ENCODE assay signal across 26 cellular contexts in genomic region chr6:84756466-84756865, GRCh38. TPM values are rescaled to one million over a fixed set of nuclear protein-coding genes. Genes with fewer than 3 reads are reported as not detected.
"Had no signal": no experiment of that assay in that cellular context is flagged by ENCODE, and none has a peak within 500 bp of the region (broad histone marks: within the 10 kb centered on the region; RNA-seq: fewer than 3 reads in every experiment).

No MANE protein-coding gene starts in this region.

- H3K9ac ChIP-seq: parathyroid adenoma had no signal

- H3K27ac ChIP-seq: hepatocyte, left lung, neutrophil, parathyroid adenoma, sigmoid colon, stomach, upper lobe of left lung had no signal

- H3K9me3 ChIP-seq: left lung, neutrophil, sigmoid colon, stomach, upper lobe of left lung had no signal

- H3K4me1 Mint-ChIP-seq: activated CD4-positive, alpha-beta memory T cell treated with anti-CD3 and anti-CD28 coated beads, Interleukin-2, amount 10 ng/mL, durations not matched to agents 7 days and 5 days; activated CD4-positive, alpha-beta T cell treated with anti-CD3 and anti-CD28 coated beads, Interleukin-2, amount 10 ng/mL, durations not matched to agents 24 days and 14 days; activated naive CD8-positive, alpha-beta T cell treated with anti-CD3 and anti-CD28 coated beads, Interleukin-2, amount 10 ng/mL, durations not matched to agents 7 days and 5 days; brain; stimulated activated memory B cell treated with anti-CD40 and anti-IgM and Interleukin-4, amounts not matched to agents 10 μg/mL and 1 μg/mL and 100 μg/mL, for 72 hours had no signal

- H3K36me3 ChIP-seq: left lung, neutrophil, sigmoid colon, stomach, upper lobe of left lung had no signal

- FAIRE-seq: frontal cortex had no signal

- H3K79me2 ChIP-seq: hepatocyte, parathyroid adenoma had no signal

- H3K9me3 Mint-ChIP-seq: activated CD4-positive, alpha-beta memory T cell treated with anti-CD3 and anti-CD28 coated beads, Interleukin-2, amount 10 ng/mL, durations not matched to agents 7 days and 5 days; activated CD4-positive, alpha-beta T cell treated with anti-CD3 and anti-CD28 coated beads, Interleukin-2, amount 10 ng/mL, durations not matched to agents 24 days and 14 days; activated naive CD4-positive, alpha-beta T cell treated with anti-CD3 and anti-CD28 coated beads for 36 hours; activated naive CD8-positive, alpha-beta T cell treated with anti-CD3 and anti-CD28 coated beads, Interleukin-2, amount 10 ng/mL, durations not matched to agents 7 days and 5 days; activated T-cell treated with anti-CD3 and anti-CD28 coated beads, Interleukin-2, amount 50 U/mL, for 72 hours; nephron; stimulated activated memory B cell treated with anti-CD40 and anti-IgM and Interleukin-4, amounts not matched to agents 10 μg/mL and 1 μg/mL and 100 μg/mL, for 72 hours had no signal

- H2AFZ ChIP-seq: hepatocyte, parathyroid adenoma had no signal

- H3K4me2 ChIP-seq: hepatocyte, smooth muscle cell had no signal

- DNase-seq: activated CD4-positive, alpha-beta memory T cell treated with anti-CD3 and anti-CD28 coated beads, Interleukin-2, amount 10 ng/mL, durations not matched to agents 7 days and 5 days; activated CD4-positive, alpha-beta T cell treated with anti-CD3 and anti-CD28 coated beads, Interleukin-2, amount 10 ng/mL, durations not matched to agents 24 days and 14 days; activated effector memory CD4-positive, alpha-beta T cell treated with Interleukin-2 at 50 U/mL for 16 hours; activated naive CD4-positive, alpha-beta T cell treated with anti-CD3 and anti-CD28 coated beads for 36 hours; activated naive CD8-positive, alpha-beta T cell treated with anti-CD3 and anti-CD28 coated beads, Interleukin-2, amount 10 ng/mL, durations not matched to agents 7 days and 5 days; activated T-cell treated with anti-CD3 and anti-CD28 coated beads, Interleukin-2, amount 50 U/mL, for 72 hours; amniotic stem cell; caudate nucleus; dermis blood vessel endothelial cell; effector CD8-positive, alpha-beta T cell; glutamatergic neuron; kidney glomerular epithelial cell; left lung; sigmoid colon; stimulated activated CD4-positive, alpha-beta T cell treated with anti-CD3 and anti-CD28 coated beads, Interleukin-15, amount 100 ng/mL, for 24 hours; stomach; upper lobe of left lung had no signal

- ATAC-seq: activated T-cell treated with anti-CD3 and anti-CD28 coated beads, Interleukin-2, amount 50 U/mL, for 72 hours; left lung; stimulated activated memory B cell treated with anti-CD40 and anti-IgM and Interleukin-4, amounts not matched to agents 10 μg/mL and 1 μg/mL and 100 μg/mL, for 72 hours had no signal

- H3K27ac Mint-ChIP-seq: activated CD4-positive, alpha-beta memory T cell treated with anti-CD3 and anti-CD28 coated beads, Interleukin-2, amount 10 ng/mL, durations not matched to agents 7 days and 5 days; activated CD4-positive, alpha-beta T cell treated with anti-CD3 and anti-CD28 coated beads, Interleukin-2, amount 10 ng/mL, durations not matched to agents 24 days and 14 days; activated naive CD4-positive, alpha-beta T cell treated with anti-CD3 and anti-CD28 coated beads for 36 hours; activated naive CD8-positive, alpha-beta T cell treated with anti-CD3 and anti-CD28 coated beads, Interleukin-2, amount 10 ng/mL, durations not matched to agents 7 days and 5 days; activated T-cell treated with anti-CD3 and anti-CD28 coated beads, Interleukin-2, amount 50 U/mL, for 72 hours; brain; nephron; stimulated activated memory B cell treated with anti-CD40 and anti-IgM and Interleukin-4, amounts not matched to agents 10 μg/mL and 1 μg/mL and 100 μg/mL, for 72 hours had no signal

- H3K36me3 Mint-ChIP-seq: activated naive CD8-positive, alpha-beta T cell treated with anti-CD3 and anti-CD28 coated beads, Interleukin-2, amount 10 ng/mL, durations not matched to agents 7 days and 5 days; brain; stimulated activated memory B cell treated with anti-CD40 and anti-IgM and Interleukin-4, amounts not matched to agents 10 μg/mL and 1 μg/mL and 100 μg/mL, for 72 hours had no signal

- H3K4me3 Mint-ChIP-seq: activated CD4-positive, alpha-beta memory T cell treated with anti-CD3 and anti-CD28 coated beads, Interleukin-2, amount 10 ng/mL, durations not matched to agents 7 days and 5 days; activated CD4-positive, alpha-beta T cell treated with anti-CD3 and anti-CD28 coated beads, Interleukin-2, amount 10 ng/mL, durations not matched to agents 24 days and 14 days; activated naive CD4-positive, alpha-beta T cell treated with anti-CD3 and anti-CD28 coated beads for 36 hours; activated naive CD8-positive, alpha-beta T cell treated with anti-CD3 and anti-CD28 coated beads, Interleukin-2, amount 10 ng/mL, durations not matched to agents 7 days and 5 days; activated T-cell treated with anti-CD3 and anti-CD28 coated beads, Interleukin-2, amount 50 U/mL, for 72 hours; stimulated activated memory B cell treated with anti-CD40 and anti-IgM and Interleukin-4, amounts not matched to agents 10 μg/mL and 1 μg/mL and 100 μg/mL, for 72 hours had no signal

- H3K4me1 ChIP-seq: left lung, parathyroid adenoma, sigmoid colon, stomach, upper lobe of left lung had no signal

- H3K4me3 ChIP-seq: hepatocyte, left lung, sigmoid colon, smooth muscle cell, stomach, upper lobe of left lung had no signal

- H3K27me3 Mint-ChIP-seq: stimulated activated memory B cell treated with anti-CD40 and anti-IgM and Interleukin-4, amounts not matched to agents 10 μg/mL and 1 μg/mL and 100 μg/mL, for 72 hours had no signal

RNA-seq across cellular contexts. Expression of gene TBX18, which starts 7.9 kb away (rescaled TPM):
- total RNA-seq: activated CD4-positive, alpha-beta memory T cell treated with anti-CD3 and anti-CD28 coated beads, Interleukin-2, amount 10 ng/mL, durations not matched to agents 7 days and 5 days; activated CD4-positive, alpha-beta T cell treated with anti-CD3 and anti-CD28 coated beads, Interleukin-2, amount 10 ng/mL, durations not matched to agents 24 days and 14 days; activated naive CD4-positive, alpha-beta T cell treated with anti-CD3 and anti-CD28 coated beads for 36 hours; activated naive CD8-positive, alpha-beta T cell treated with anti-CD3 and anti-CD28 coated beads, Interleukin-2, amount 10 ng/mL, durations not matched to agents 7 days and 5 days; activated T-cell treated with anti-CD3 and anti-CD28 coated beads, Interleukin-2, amount 50 U/mL, for 72 hours; T-helper 2 cell treated with Interferon-gamma antibody and Interleukin-4, amounts not matched to agents 100 ng/mL and 5 ng/mL, for 36 hours had no signal
